17 cellular contexts compared by ENCODE assay signal in genomic region chr1:219741011-219741859, GRCh38.
A peak's percentile ranks its signal among the peaks of the same experiment; 100 is the strongest.
DNase-seq lines count a peak whose midpoint lies in the region; ATAC-seq and TF ChIP-seq lines count a peak whose summit lies in the region.
"Had no signal": no experiment of that assay in that cellular context is flagged by ENCODE, and none has a peak within 500 bp of the region (broad histone marks: within the 10 kb centered on the region; RNA-seq: fewer than 3 reads in every experiment).

No MANE protein-coding gene starts in this region.

- no peaks in the 10 kb centered on the region for H3K36me3 Mint-ChIP-seq in endothelial cell (ENCODE audit: low read depth, unreplicated experiment)
- H3K36me3 Mint-ChIP-seq: CD14-positive monocyte; CD4-positive, alpha-beta memory T cell had no signal

- H3K36me3 ChIP-seq in right atrium auricular region (no peaks in the 10 kb centered on the region), left ventricle myocardium inferior (no peaks in the 10 kb centered on the region)
- H3K36me3 ChIP-seq: BLaER1 had no signal

- intact Hi-C loops in Right ventricle myocardium superior (cut with DNase I) (no loop called here), left ventricle myocardium inferior (cut with micrococcal nuclease) (loop anchor here (10.0 kb wide), 1 partner anchor 64 kb away; no protein-coding TSS in a partner anchor), sciatic nerve (cut with DNase I) (no loop called here)

- peaks cover 0 to 15% of the 10 kb centered on the region in 2 donors for H3K4me1 ChIP-seq in right atrium auricular region
- peaks cover 22% of the 10 kb centered on the region for H3K4me1 ChIP-seq in left ventricle myocardium inferior
- H3K4me1 ChIP-seq: BLaER1 had no signal

- no peaks in the 10 kb centered on the region for H3K9me3 Mint-ChIP-seq in endothelial cell (ENCODE audit: unreplicated experiment)
- H3K9me3 Mint-ChIP-seq: GM23338 had no signal

- H3K27me3 ChIP-seq in right atrium auricular region = no peaks in the 10 kb centered on the region
- H3K27me3 ChIP-seq in left ventricle myocardium inferior (ENCODE audit: low read depth) = no peaks in the 10 kb centered on the region
- H3K27me3 ChIP-seq: BLaER1 had no signal

- H3K4me3 ChIP-seq in right atrium auricular region (no peak overlapping the region), left ventricle myocardium inferior (peak overlapping the region; percentile 64)
- H3K4me3 ChIP-seq: BLaER1, GM23338 had no signal

- H3K9me3 ChIP-seq in right atrium auricular region (no peaks in the 10 kb centered on the region), left ventricle myocardium inferior (replicated peaks) (no peaks in the 10 kb centered on the region)
- H3K9me3 ChIP-seq: BLaER1 had no signal

- TF ChIP-seq CTCF in right atrium auricular region (IDR thresholded peaks at IDR 0.05) (no peak), left ventricle myocardium inferior (IDR thresholded peaks at IDR 0.05; ENCODE audit: borderline replicate concordance) (no peak), endothelial cell (IDR thresholded peaks at IDR 0.05; ENCODE audit: unreplicated experiment) (no peak)

- H3K4me1 Mint-ChIP-seq in endothelial cell (ENCODE audit: unreplicated experiment) = no peaks in the 10 kb centered on the region
- H3K4me1 Mint-ChIP-seq: CD14-positive monocyte; CD4-positive, alpha-beta memory T cell; GM23338 had no signal

- ATAC-seq in Right ventricle myocardium superior (ENCODE audit: poor library complexity) (peak; percentile 85), sciatic nerve (peak; percentile 74), HG02798 (IDR thresholded peaks at IDR 0.05; ENCODE audit: poor library complexity, unreplicated experiment) (no peak)
- ATAC-seq: GM23338 had no signal

- H3K27ac ChIP-seq in right atrium auricular region (no peak overlapping the region), left ventricle myocardium inferior (replicated peaks) (peak overlapping the region; percentile 86)
- H3K27ac ChIP-seq: BLaER1, HL-60 had no signal

- H3K27ac Mint-ChIP-seq in endothelial cell (ENCODE audit: unreplicated experiment) = no peak overlapping the region
- H3K27ac Mint-ChIP-seq: CD14-positive monocyte; CD4-positive, alpha-beta memory T cell; GM23338 had no signal

- peaks cover 2% of the 10 kb centered on the region for H3K27me3 Mint-ChIP-seq in endothelial cell (ENCODE audit: unreplicated experiment)

- H3K4me3 Mint-ChIP-seq in endothelial cell (ENCODE audit: unreplicated experiment) = no peak overlapping the region
- H3K4me3 Mint-ChIP-seq: CD14-positive monocyte; CD4-positive, alpha-beta memory T cell; GM23338 had no signal

- no peak for DNase-seq in Right ventricle myocardium superior
- DNase-seq in right atrium auricular region (ENCODE audit: low spot score) = no peak
- DNase-seq in left ventricle myocardium inferior = no peak
- DNase-seq in sciatic nerve (ENCODE audit: low spot score) = no peak
- no peak for DNase-seq in iPS-NIHi7 (ENCODE audit: extremely low spot score)
- DNase-seq in endothelial cell (ENCODE audit: low spot score) = no peak
- DNase-seq: 8988T; CD4-positive, alpha-beta memory T cell; DMS153; DMS79; GDM1; HCEC 1CT had no signal
